Comparison of ENCODE assay signal across 18 cellular contexts in the genomic region with DNA sequence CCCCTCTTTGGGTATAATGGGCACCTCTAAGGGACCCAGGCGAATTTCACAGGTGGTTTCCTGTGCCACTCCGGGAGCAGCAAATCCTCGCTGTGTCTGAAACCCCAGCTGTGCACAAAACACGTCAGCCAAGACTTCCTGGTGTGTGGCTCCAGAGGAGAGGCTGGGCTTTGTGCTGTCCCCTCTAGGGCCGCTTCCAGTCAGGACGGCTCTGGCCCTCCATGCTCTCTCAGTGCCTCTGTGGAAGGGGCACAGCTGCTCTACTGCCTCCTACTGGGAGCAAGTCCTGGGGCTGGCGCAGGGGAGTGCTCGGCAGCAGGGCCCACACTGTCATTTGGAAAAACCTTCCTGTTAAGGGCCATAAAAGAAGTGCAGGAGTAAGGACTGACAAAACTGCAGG. TPM values are rescaled to one million over a fixed set of nuclear protein-coding genes. Genes with fewer than 3 reads are reported as not detected.
DNase-seq lines count a peak whose midpoint lies in the region; ATAC-seq and TF ChIP-seq lines count a peak whose summit lies in the region.
"Had no signal": no experiment of that assay in that cellular context is flagged by ENCODE, and none has a peak within 500 bp of the region (broad histone marks: within the 10 kb centered on the region; RNA-seq: fewer than 3 reads in every experiment).

No MANE protein-coding gene starts in this region.

- TF ChIP-seq POLR2A in lower leg skin (IDR thresholded peaks at IDR 0.05): no peak

- H3K4me1 ChIP-seq in endodermal cell (ENCODE audit: control insufficient read depth, insufficient read depth, low read length) (peaks cover 3% of the 10 kb centered on the region), psoas muscle (peaks cover 42% of the 10 kb centered on the region)
- H3K4me1 ChIP-seq: parathyroid adenoma had no signal

- WGBS in endodermal cell (ENCODE audit: insufficient coverage in 1 of 2, insufficient read length in 1 of 2), 2 experiments: 87 to 93% methylated on average over 6 to 8 of the region's 8 CpGs
- whole genome bisulfite sequencing in psoas muscle, 3 donors: 77 to 86% (median 82%) methylated on average over 8 of the region's 8 CpGs
- 88 to 91% methylated on average over 8 of the region's 8 CpGs for WGBS in lower leg skin, 2 donors

- peaks cover 51% of the 10 kb centered on the region for H3K36me3 Mint-ChIP-seq in endodermal cell (ENCODE audit: low read depth)
- H3K36me3 Mint-ChIP-seq: activated naive CD4-positive, alpha-beta T cell treated with anti-CD3 and anti-CD28 coated beads, Interleukin-2, amount 50 U/mL, for 72 hours had no signal

- ATAC-seq in psoas muscle: no peak
- ATAC-seq in HG03432 (IDR thresholded peaks at IDR 0.05; ENCODE audit: unreplicated experiment): no peak
- no peak for ATAC-seq in HG03097 (IDR thresholded peaks at IDR 0.05; ENCODE audit: low FRiP score, unreplicated experiment)
- ATAC-seq: activated naive CD4-positive, alpha-beta T cell treated with anti-CD3 and anti-CD28 coated beads, Interleukin-2, amount 50 U/mL, for 72 hours had no signal

- no peak overlapping the region for H3K4me3 ChIP-seq in endodermal cell (ENCODE audit: low read length)
- peak overlapping the region; percentile 55 for H3K4me3 ChIP-seq in psoas muscle
- H3K4me3 ChIP-seq in lower leg skin (ENCODE audit: low read depth, poor library complexity, severe bottlenecking): no peak overlapping the region

- H3K9me3 ChIP-seq in endodermal cell (ENCODE audit: control insufficient read depth, low read length) (no peaks in the 10 kb centered on the region), psoas muscle (no peaks in the 10 kb centered on the region)

- CTCF ChIA-PET in GM10248 (lab: Yijun Ruan, JAX): interaction anchor here (1.6 to 6.7 kb wide), 2 partner anchors 12 to 14 kb away, joined by 4 to 49 read pairs; no protein-coding TSS in a partner anchor

- no peaks in the 10 kb centered on the region for H3K9me3 Mint-ChIP-seq in endodermal cell
- H3K9me3 Mint-ChIP-seq: activated naive CD4-positive, alpha-beta T cell treated with anti-CD3 and anti-CD28 coated beads, Interleukin-2, amount 50 U/mL, for 72 hours had no signal

- no peaks in the 10 kb centered on the region for H3K27me3 Mint-ChIP-seq in endodermal cell (ENCODE audit: insufficient read depth)

- POLR2A ChIA-PET in GM10248 (lab: Yijun Ruan, JAX): no interaction called here

- H3K4me3 Mint-ChIP-seq in endodermal cell: no peak overlapping the region

- TF ChIP-seq CTCF in GM10248 (IDR thresholded peaks at IDR 0.05; ENCODE audit: control extremely low read depth, extremely low read depth, low read depth, missing control alignments) (peak; percentile 17), endodermal cell (conservative IDR thresholded peaks at IDR 0.05) (peak; percentile 67), psoas muscle (IDR thresholded peaks at IDR 0.05) (peak; percentile 8), lower leg skin (IDR thresholded peaks at IDR 0.05) (no peak)

- peaks cover 89% of the 10 kb centered on the region for H3K36me3 ChIP-seq in endodermal cell (ENCODE audit: control insufficient read depth, insufficient read depth, low read length)
- peaks cover 2 to 86% of the 10 kb centered on the region in 2 donors for H3K36me3 ChIP-seq in psoas muscle (ENCODE audit: insufficient read depth in 1 of 2, low read depth in 1 of 2)

- H3K9ac ChIP-seq in endodermal cell (ENCODE audit: extremely low read depth, low read length, poor library complexity, severe bottlenecking): no peak overlapping the region
- H3K9ac ChIP-seq: parathyroid adenoma had no signal

- H3K27ac ChIP-seq in endodermal cell (ENCODE audit: low read depth, low read length): no peak overlapping the region
- H3K27ac ChIP-seq in psoas muscle: peak overlapping the region; percentile 83
- H3K27ac ChIP-seq: C4-2B, parathyroid adenoma had no signal

- DNase-seq in GM10248 (ENCODE audit: extremely low spot score) (no peak), NCI-H69 (lab: John Stamatoyannopoulos, UW) (peak; percentile 42), endodermal cell (peak; percentile 75), psoas muscle (no peak), HCEC 1CT (no peak), lower leg skin (ENCODE audit: low spot score in 2 of 2) (no peak)
- DNase-seq: activated CD4-positive, CD25-positive, alpha-beta regulatory T cell; activated CD8-positive, alpha-beta memory T cell treated with anti-CD3 and anti-CD28 coated beads, Interleukin-2, amount 50 U/mL, for 48 hours; cerebellar nuclear complex; DMS53; NCI-H187; NCI-H510A treated with DMSO at 0.1 percent for 48 hours; SW 1271 had no signal

- no peak overlapping the region for H3K27ac Mint-ChIP-seq in endodermal cell
- H3K27ac Mint-ChIP-seq: activated naive CD4-positive, alpha-beta T cell treated with anti-CD3 and anti-CD28 coated beads, Interleukin-2, amount 50 U/mL, for 72 hours had no signal

- intact Hi-C loops in psoas muscle (cut with DNase I): no loop called here
- intact Hi-C loops in lower leg skin (cut with DNase I; ENCODE audit: low total_unique reads): no loop called here

- peaks cover 13% of the 10 kb centered on the region for H3K4me1 Mint-ChIP-seq in endodermal cell

- H3K27me3 ChIP-seq in endodermal cell (ENCODE audit: control insufficient read depth, insufficient read depth, low read length, poor library complexity, severe bottlenecking) (no peaks in the 10 kb centered on the region), psoas muscle (ENCODE audit: insufficient read depth in 3 of 3, low read length in 2 of 3) (no peaks in the 10 kb centered on the region)

RNA-seq across cellular contexts. Expression of a gene that starts 23.7 kb away (rescaled TPM):
- total RNA-seq in endodermal cell (10 to 100 TPM; 20.5 to 36.9 TPM), psoas muscle (10 to 100 TPM; 19.7 to 36.1 (median 25.8) TPM), lower leg skin (10 to 100 TPM; 22.9 to 47.2 (median 31.2) TPM)
- polyA plus RNA-seq in endodermal cell (2013, experiment 1 of 2): 30.6 TPM
- polyA plus RNA-seq in endodermal cell (2013, experiment 2 of 2): 32.2 TPM
- polyA plus RNA-seq in psoas muscle: 10 to 100 TPM; 18.4 to 25.0 (median 20.1) TPM

Comparison
In these comparisons a context has a peak if more than half of its experiments do, and no peak if none do; other contexts are left out.
1. DNase-seq: peak in NCI-H69 (single experiment) and endodermal cell (single experiment); none in GM10248 (single experiment), psoas muscle (0 of 2), HCEC 1CT (single experiment) and lower leg skin (0 of 2).
2. CTCF ChIP-seq: peak in GM10248 (single experiment), endodermal cell (single experiment) and psoas muscle (single experiment); none in lower leg skin (0 of 3).